26 cellular contexts compared by ENCODE assay signal in the genomic region with DNA sequence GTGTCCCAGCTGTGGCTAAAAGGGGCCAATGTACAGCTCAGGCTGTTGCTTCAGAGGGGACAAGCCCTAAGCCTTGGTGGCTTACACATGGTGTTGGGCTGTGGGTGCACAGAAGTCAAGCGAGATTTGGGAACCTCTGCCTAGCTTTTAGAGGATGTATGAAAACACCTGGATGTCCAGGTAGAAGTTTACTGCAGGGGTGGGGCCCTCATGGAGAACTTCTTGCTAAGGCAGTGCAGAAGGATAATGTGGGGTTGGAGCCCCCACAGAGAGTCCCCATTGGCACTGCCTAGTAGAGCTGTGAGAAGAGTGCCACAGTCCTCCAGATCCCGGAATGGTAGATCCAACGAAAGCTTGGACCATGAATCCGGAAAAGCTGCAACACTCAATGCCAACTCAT.
"Had no signal": no experiment of that assay in that cellular context is flagged by ENCODE, and none has a peak within 500 bp of the region (broad histone marks: within the 10 kb centered on the region; RNA-seq: fewer than 3 reads in every experiment).

No MANE protein-coding gene starts in this region.

- H3K27me3 Mint-ChIP-seq: naive thymus-derived CD4-positive, alpha-beta T cell; natural killer cell treated with Interleukin-12 subunit alpha and Interleukin-12 subunit beta and Interleukin-15 and Interleukin-18, amount 100 ng/mL, for 72 hours; progenitor cell of endocrine pancreas; stimulated activated memory B cell treated with anti-CD40 and anti-IgM and Interleukin-4, amounts not matched to agents 10 μg/mL and 1 μg/mL and 100 μg/mL, for 72 hours; stimulated activated naive CD8-positive, alpha-beta T cell treated with anti-CD3 and anti-CD28 coated beads, Interleukin-15, amount 100 ng/mL, for 72 hours had no signal

- H3K4me2 ChIP-seq: smooth muscle cell had no signal

- H3K27ac ChIP-seq: left lung, ovary, right atrium auricular region, right lobe of liver, transverse colon, upper lobe of right lung had no signal

- H3K9me3 ChIP-seq: right atrium auricular region, right lobe of liver, transverse colon, upper lobe of right lung had no signal

- FAIRE-seq: islet of Langerhans, kidney had no signal

- H3K4me1 ChIP-seq: left lung, right atrium auricular region, right lobe of liver, transverse colon, upper lobe of right lung had no signal

- H3K4me3 Mint-ChIP-seq: immature natural killer cell; naive thymus-derived CD4-positive, alpha-beta T cell; natural killer cell treated with Interleukin-12 subunit alpha and Interleukin-12 subunit beta and Interleukin-15 and Interleukin-18, amount 100 ng/mL, for 72 hours; stimulated activated memory B cell treated with anti-CD40 and anti-IgM and Interleukin-4, amounts not matched to agents 10 μg/mL and 1 μg/mL and 100 μg/mL, for 72 hours; stimulated activated naive CD8-positive, alpha-beta T cell treated with anti-CD3 and anti-CD28 coated beads, Interleukin-15, amount 100 ng/mL, for 72 hours had no signal

- H3K4me3 ChIP-seq: left lung, lung, mucosa of descending colon, ovary, right atrium auricular region, right lobe of liver, smooth muscle cell, transverse colon, upper lobe of right lung had no signal

- H3K27ac Mint-ChIP-seq: naive thymus-derived CD4-positive, alpha-beta T cell; natural killer cell treated with Interleukin-12 subunit alpha and Interleukin-12 subunit beta and Interleukin-15 and Interleukin-18, amount 100 ng/mL, for 72 hours; progenitor cell of endocrine pancreas; stimulated activated memory B cell treated with anti-CD40 and anti-IgM and Interleukin-4, amounts not matched to agents 10 μg/mL and 1 μg/mL and 100 μg/mL, for 72 hours had no signal

- H3K27me3 ChIP-seq: left lung, ovary, right atrium auricular region, right lobe of liver, transverse colon, upper lobe of right lung had no signal

- H3K36me3 ChIP-seq: ovary had no signal

- DNase-seq: hypothalamus; immature natural killer cell; kidney; left colon; left lung; midbrain; mucosa of descending colon; naive thymus-derived CD4-positive, alpha-beta T cell; ovary; right lobe of liver; stimulated activated CD4-positive, alpha-beta T cell treated with anti-CD3 and anti-CD28 coated beads, Interleukin-1b, Interleukin-23, amount 100 ng/mL, for 48 hours; stimulated activated CD4-positive, alpha-beta T cell treated with anti-CD3 and anti-CD28 coated beads, Interleukin-2, amount 100 ng/mL, for 48 hours; stimulated activated CD4-positive, alpha-beta T cell treated with anti-CD3 and anti-CD28 coated beads, Interleukin-4, amount 100 ng/mL, for 4 hours; stimulated activated CD8-positive, alpha-beta memory T cell treated with anti-CD3 and anti-CD28 coated beads, Interleukin-4, amount 100 ng/mL, for 48 hours; stimulated activated naive CD4-positive, alpha-beta T cell treated with Interleukin-2 at 50 U/mL for 16 hours; stimulated activated naive CD8-positive, alpha-beta T cell treated with anti-CD3 and anti-CD28 coated beads, Interleukin-15, amount 100 ng/mL, for 72 hours; substantia nigra; transverse colon; upper lobe of right lung had no signal

- ATAC-seq: left colon; left lung; mucosa of descending colon; naive thymus-derived CD4-positive, alpha-beta T cell; natural killer cell treated with Interleukin-12 subunit alpha and Interleukin-12 subunit beta and Interleukin-15 and Interleukin-18, amount 100 ng/mL, for 72 hours; right lobe of liver; stimulated activated memory B cell treated with anti-CD40 and anti-IgM and Interleukin-4, amounts not matched to agents 10 μg/mL and 1 μg/mL and 100 μg/mL, for 72 hours; stimulated activated naive CD8-positive, alpha-beta T cell treated with anti-CD3 and anti-CD28 coated beads, Interleukin-15, amount 100 ng/mL, for 72 hours; upper lobe of right lung had no signal
